16 cellular contexts compared by ENCODE assay signal in the genomic region with DNA sequence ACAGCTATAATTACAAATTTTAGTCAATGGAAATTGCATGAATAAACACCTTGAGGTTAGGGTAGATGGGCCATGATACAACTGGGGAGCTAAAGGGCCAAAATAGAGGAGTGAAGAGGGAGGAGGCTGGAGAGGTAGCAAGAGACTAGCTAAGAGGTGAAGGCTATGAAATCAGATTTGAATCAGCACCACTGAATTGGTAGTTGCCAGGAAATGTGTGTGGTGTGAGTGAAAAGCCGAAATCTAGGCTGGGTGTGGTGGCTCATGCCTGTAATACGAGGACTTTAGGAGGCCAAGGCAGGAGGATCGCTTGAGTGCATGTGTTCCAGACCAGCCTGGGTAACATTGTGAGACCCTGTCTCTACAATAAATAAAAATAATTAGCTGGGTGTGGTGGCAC. TPM values are rescaled to one million over a fixed set of nuclear protein-coding genes. Genes with fewer than 3 reads are reported as not detected.
DNase-seq lines count a peak whose midpoint lies in the region; ATAC-seq and TF ChIP-seq lines count a peak whose summit lies in the region.
"Had no signal": no experiment of that assay in that cellular context is flagged by ENCODE, and none has a peak within 500 bp of the region (broad histone marks: within the 10 kb centered on the region; RNA-seq: fewer than 3 reads in every experiment).

No MANE protein-coding gene starts in this region.

- POLR2A ChIA-PET in activated CD4-positive, alpha-beta T cell treated with anti-CD3 and anti-CD28 coated beads, Interleukin-2, amount 10 ng/mL, durations not matched to agents 7 days and 5 days (lab: Charles Lee) = no interaction called here

- H3K9ac ChIP-seq in smooth muscle cell (ENCODE audit: low read depth) = no peak overlapping the region

- H3K27me3 Mint-ChIP-seq in activated CD4-positive, alpha-beta T cell treated with anti-CD3 and anti-CD28 coated beads, Interleukin-2, amount 10 ng/mL, durations not matched to agents 7 days and 5 days = no peaks in the 10 kb centered on the region
- no peaks in the 10 kb centered on the region for H3K27me3 Mint-ChIP-seq in HFFc6 (ENCODE audit: insufficient read depth)

- no peaks in the 10 kb centered on the region for H3K36me3 ChIP-seq in smooth muscle cell (ENCODE audit: low read depth)

- no peak overlapping the region for H3K4me2 ChIP-seq in smooth muscle cell

- no peaks in the 10 kb centered on the region for H3K27me3 ChIP-seq in smooth muscle cell (ENCODE audit: low read depth)
- H3K27me3 ChIP-seq: esophagus muscularis mucosa, neutrophil, tibial artery had no signal

- peak; percentile 87 to 92 for ATAC-seq in activated naive CD4-positive, alpha-beta T cell treated with anti-CD3 and anti-CD28 coated beads, Interleukin-2, amount 50 U/mL, for 72 hours
- ATAC-seq: K562 had no signal

- H3K9me3 ChIP-seq in smooth muscle cell (replicated peaks; ENCODE audit: low read depth) = no peaks in the 10 kb centered on the region
- H3K9me3 ChIP-seq: esophagus muscularis mucosa, neutrophil, tibial artery had no signal

- peaks cover 73% of the 10 kb centered on the region for H3K4me1 Mint-ChIP-seq in activated CD4-positive, alpha-beta T cell treated with anti-CD3 and anti-CD28 coated beads, Interleukin-2, amount 10 ng/mL, durations not matched to agents 7 days and 5 days
- peaks cover 36% of the 10 kb centered on the region for H3K4me1 Mint-ChIP-seq in HFFc6 (ENCODE audit: low read depth)

- H4K20me1 ChIP-seq in smooth muscle cell (ENCODE audit: low read depth) = peaks cover 100% of the 10 kb centered on the region

- H3K36me3 Mint-ChIP-seq in activated CD4-positive, alpha-beta T cell treated with anti-CD3 and anti-CD28 coated beads, Interleukin-2, amount 10 ng/mL, durations not matched to agents 7 days and 5 days (ENCODE audit: low read depth) = peaks cover 41% of the 10 kb centered on the region
- H3K36me3 Mint-ChIP-seq in HFFc6 (ENCODE audit: low read depth) = peaks cover 24% of the 10 kb centered on the region; the same call in 1 of the 2 replicates
- peaks cover 7 to 27% of the 10 kb centered on the region in 2 donors for H3K36me3 Mint-ChIP-seq in activated naive CD4-positive, alpha-beta T cell treated with anti-CD3 and anti-CD28 coated beads, Interleukin-2, amount 50 U/mL, for 72 hours

- no peak for TF ChIP-seq CTCF in HFFc6 (IDR thresholded peaks at IDR 0.05)
- TF ChIP-seq CTCF in smooth muscle cell (IDR thresholded peaks at IDR 0.05; ENCODE audit: borderline replicate concordance, insufficient read depth, poor library complexity, severe bottlenecking) = no peak

- 96% methylated on average over 3 of the region's 3 CpGs for WGBS in smooth muscle cell (ENCODE audit: low lambda C conversion rate)

- H3K27ac ChIP-seq in smooth muscle cell (ENCODE audit: low read depth) = peak overlapping the region; percentile 62
- H3K27ac ChIP-seq: esophagus muscularis mucosa, neutrophil, tibial artery had no signal

- peak; percentile 35 for DNase-seq in activated CD4-positive, alpha-beta T cell treated with anti-CD3 and anti-CD28 coated beads, Interleukin-2, amount 10 ng/mL, durations not matched to agents 7 days and 5 days
- no peak for DNase-seq in activated CD4-positive, alpha-beta T cell treated with anti-CD3 and anti-CD28 coated beads, Interleukin-2, amount 50 U/mL, for 1 hour
- DNase-seq in HFFc6 (no peak), smooth muscle cell (lab: John Stamatoyannopoulos, UW; ENCODE audit: unreplicated experiment) (no peak), NCI-H2081 treated with DMSO at 0.1 percent for 48 hours (lab: John Stamatoyannopoulos, UW) (no peak), GM19238 (ENCODE audit: insufficient read length, low spot score) (no peak), NOMO-1 (lab: John Stamatoyannopoulos, UW; ENCODE audit: unreplicated experiment in 2 of 2) (no peak)
- peak in 1 of 2 donors; percentile 39 for DNase-seq in activated naive CD4-positive, alpha-beta T cell treated with anti-CD3 and anti-CD28 coated beads, Interleukin-2, amount 50 U/mL, for 72 hours (ENCODE audit: low spot score in 2 of 2)
- DNase-seq: hippocampal formation, NCI-H1436, NCI-H526 treated with DMSO at 0.1 percent for 48 hours, RPMI8226, tibial artery had no signal

- no peak overlapping the region for H3K4me3 ChIP-seq in smooth muscle cell
- H3K4me3 ChIP-seq: esophagus muscularis mucosa, K562, tibial artery had no signal

- peaks cover 21% of the 10 kb centered on the region for H3F3A ChIP-seq in smooth muscle cell (ENCODE audit: low read depth)

- peak overlapping the region; percentile 27 for H3K27ac Mint-ChIP-seq in activated CD4-positive, alpha-beta T cell treated with anti-CD3 and anti-CD28 coated beads, Interleukin-2, amount 10 ng/mL, durations not matched to agents 7 days and 5 days
- H3K27ac Mint-ChIP-seq in HFFc6 = 0 out of 2 replicates have a peak overlapping the region, but pooled peaks have one; percentile 16
- H3K27ac Mint-ChIP-seq in activated naive CD4-positive, alpha-beta T cell treated with anti-CD3 and anti-CD28 coated beads, Interleukin-2, amount 50 U/mL, for 72 hours = peak overlapping the region in 1 of 2 donors; percentile 58

- CTCF ChIA-PET in activated CD4-positive, alpha-beta T cell treated with anti-CD3 and anti-CD28 coated beads, Interleukin-2, amount 10 ng/mL, durations not matched to agents 7 days and 5 days (lab: Charles Lee) = interaction anchor here (0.6 to 1.8 kb wide), 7 partner anchors 9 to 82 kb away, joined by 3 to 7 read pairs (median 3); no protein-coding TSS in a partner anchor

- H2AFZ ChIP-seq in smooth muscle cell (ENCODE audit: low read depth) = no peak overlapping the region

- H3K79me2 ChIP-seq in smooth muscle cell (ENCODE audit: low read depth) = peaks cover 99% of the 10 kb centered on the region

- peaks cover 4% of the 10 kb centered on the region for H3K4me1 ChIP-seq in smooth muscle cell (ENCODE audit: low read depth)

- no peaks in the 10 kb centered on the region for H3K9me3 Mint-ChIP-seq in activated CD4-positive, alpha-beta T cell treated with anti-CD3 and anti-CD28 coated beads, Interleukin-2, amount 10 ng/mL, durations not matched to agents 7 days and 5 days
- H3K9me3 Mint-ChIP-seq in HFFc6 = no peaks in the 10 kb centered on the region
- H3K9me3 Mint-ChIP-seq in activated naive CD4-positive, alpha-beta T cell treated with anti-CD3 and anti-CD28 coated beads, Interleukin-2, amount 50 U/mL, for 72 hours = no peaks in the 10 kb centered on the region

- no peak overlapping the region for H3K4me3 Mint-ChIP-seq in activated CD4-positive, alpha-beta T cell treated with anti-CD3 and anti-CD28 coated beads, Interleukin-2, amount 10 ng/mL, durations not matched to agents 7 days and 5 days
- no peak overlapping the region for H3K4me3 Mint-ChIP-seq in HFFc6

RNA-seq across cellular contexts. Expression of a gene that starts 22.7 kb away (rescaled TPM):
- 100 to 1,000 TPM in 1 of 2 experiments, 10 to 100 TPM in 1; 95.0 to 107 TPM for total RNA-seq in activated CD4-positive, alpha-beta T cell treated with anti-CD3 and anti-CD28 coated beads, Interleukin-2, amount 10 ng/mL, durations not matched to agents 7 days and 5 days
- 10 to 100 TPM; 57.0 to 70.8 (median 68.1) TPM for total RNA-seq in HFFc6 (2021; fragmentation: NEBNext Ultra II Directional; extraction: Animal tissue kit (Norgen Biotek cat#: 25700))
- total RNA-seq in activated naive CD4-positive, alpha-beta T cell treated with anti-CD3 and anti-CD28 coated beads, Interleukin-2, amount 50 U/mL, for 72 hours = 100 to 1,000 TPM in 1 of 2 donors, 10 to 100 TPM in 1; 87.8 to 120 TPM
- 48.7 and 53.3 TPM in 2 replicates for total RNA-seq in smooth muscle cell
- polyA plus RNA-seq in smooth muscle cell = 28.2 and 35.2 TPM in 2 replicates

RNA-seq across cellular contexts. Expression of a gene that starts 44.6 kb away (rescaled TPM):
- 1 to 10 TPM; 1.5 to 2.2 TPM for total RNA-seq in activated CD4-positive, alpha-beta T cell treated with anti-CD3 and anti-CD28 coated beads, Interleukin-2, amount 10 ng/mL, durations not matched to agents 7 days and 5 days
- 1 to 10 TPM; 6.5 to 8.6 (median 7.7) TPM for total RNA-seq in HFFc6 (2021; fragmentation: NEBNext Ultra II Directional; extraction: Animal tissue kit (Norgen Biotek cat#: 25700))
- 1 to 10 TPM; 8.5 to 8.9 TPM for total RNA-seq in activated naive CD4-positive, alpha-beta T cell treated with anti-CD3 and anti-CD28 coated beads, Interleukin-2, amount 50 U/mL, for 72 hours
- total RNA-seq in smooth muscle cell = 19.9 and 27.5 TPM in 2 replicates
- 24.9 and 31.8 TPM in 2 replicates for polyA plus RNA-seq in smooth muscle cell
